1 cellular context compared by ENCODE assay signal in genomic region chr21:41726970-41727783, GRCh38.
TF ChIP-seq lines count a peak whose summit lies in the region.

No MANE protein-coding gene starts in this region.

TF ChIP-seq in HepG2, 621 proteins besides CTCF, POLR2A, EP300 and RAD21 (continued from another document and continues in another):
- TF ChIP-seq NFAT5 (CRISPR knock-in tag; IDR thresholded peaks at IDR 0.05) (no peak), MYNN (CRISPR knock-in tag; IDR thresholded peaks at IDR 0.05; ENCODE audit: low read depth) (no peak), NFRKB (IDR thresholded peaks at IDR 0.05) (no peak), TARDBP (CRISPR knock-in tag; IDR thresholded peaks at IDR 0.05) (no peak), KIAA2018 (CRISPR knock-in tag; IDR thresholded peaks at IDR 0.05; ENCODE audit: borderline replicate concordance) (no peak), TGIF2 (CRISPR knock-in tag; IDR thresholded peaks at IDR 0.05) (no peak), ZFYVE20 (CRISPR knock-in tag; IDR thresholded peaks at IDR 0.05; ENCODE audit: borderline replicate concordance, low read depth) (no peak), PLRG1 (conservative IDR thresholded peaks at IDR 0.05) (no peak), IRX3 (CRISPR knock-in tag; IDR thresholded peaks at IDR 0.05; ENCODE audit: borderline replicate concordance, low read depth) (no peak), ZNF570 (CRISPR knock-in tag; IDR thresholded peaks at IDR 0.05; ENCODE audit: borderline replicate concordance) (no peak), HOXA3 (CRISPR knock-in tag; IDR thresholded peaks at IDR 0.05) (0 out of 2 replicates have a peak, but pooled peaks have one; percentile 2), FOXO4 (CRISPR knock-in tag; conservative IDR thresholded peaks at IDR 0.05) (no peak), NBN (conservative IDR thresholded peaks at IDR 0.05) (no peak), FOXJ3 (CRISPR knock-in tag; IDR thresholded peaks at IDR 0.05; ENCODE audit: borderline replicate concordance) (no peak), NFKB2 (CRISPR knock-in tag; IDR thresholded peaks at IDR 0.05; ENCODE audit: borderline replicate concordance) (0 out of 2 replicates have a peak, but pooled peaks have one; percentile 56), MED1 (CRISPR knock-in tag; IDR thresholded peaks at IDR 0.05) (peak; percentile 10; the same call in 1 of the 2 replicates), XBP1 (CRISPR knock-in tag; IDR thresholded peaks at IDR 0.05) (no peak), ZNF3 (CRISPR knock-in tag; IDR thresholded peaks at IDR 0.05) (no peak), ZNF101 (CRISPR knock-in tag; IDR thresholded peaks at IDR 0.05; ENCODE audit: borderline replicate concordance, low read depth) (no peak), ZNF878 (CRISPR knock-in tag; IDR thresholded peaks at IDR 0.05) (no peak), PHF8 (CRISPR knock-in tag; IDR thresholded peaks at IDR 0.05) (peak; percentile 39; the same call in 1 of the 2 replicates), FOSL2 (CRISPR knock-in tag; IDR thresholded peaks at IDR 0.05) (peak; percentile 88), ZNF225 (CRISPR knock-in tag; IDR thresholded peaks at IDR 0.05) (no peak), RNF2 (conservative IDR thresholded peaks at IDR 0.05; ENCODE audit: low read depth) (0 out of 2 replicates have a peak, but pooled peaks have one; percentile 34), ZSCAN25 (CRISPR knock-in tag; IDR thresholded peaks at IDR 0.05) (no peak), SRSF9 (IDR thresholded peaks at IDR 0.05; ENCODE audit: borderline replicate concordance, insufficient read depth, low read depth, low read length, poor library complexity, severe bottlenecking) (no peak), JUNB (CRISPR knock-in tag; IDR thresholded peaks at IDR 0.05; ENCODE audit: borderline replicate concordance) (no peak), ZNF317 (CRISPR knock-in tag; IDR thresholded peaks at IDR 0.05) (0 out of 2 replicates have a peak, but pooled peaks have one; percentile 45), HDAC6 (IDR thresholded peaks at IDR 0.05; ENCODE audit: low read depth, low read length) (no peak), SSRP1 (CRISPR knock-in tag; IDR thresholded peaks at IDR 0.05) (no peak), ZNF331 (CRISPR knock-in tag; IDR thresholded peaks at IDR 0.05) (peak; percentile 40; the same call in 1 of the 2 replicates), ZNF776 (CRISPR knock-in tag; IDR thresholded peaks at IDR 0.05) (no peak), HOXA5 (CRISPR knock-in tag; IDR thresholded peaks at IDR 0.05) (no peak), ZNF768 (CRISPR knock-in tag; IDR thresholded peaks at IDR 0.05) (no peak), PATZ1 (CRISPR knock-in tag; IDR thresholded peaks at IDR 0.05) (peak; percentile 45), SOX5 (CRISPR knock-in tag; IDR thresholded peaks at IDR 0.05; ENCODE audit: borderline replicate concordance) (no peak), ZNF572 (CRISPR knock-in tag; IDR thresholded peaks at IDR 0.05) (no peak), FOSL1 (CRISPR knock-in tag; IDR thresholded peaks at IDR 0.05; ENCODE audit: borderline replicate concordance) (no peak)
- TF ChIP-seq, protein P1, sequence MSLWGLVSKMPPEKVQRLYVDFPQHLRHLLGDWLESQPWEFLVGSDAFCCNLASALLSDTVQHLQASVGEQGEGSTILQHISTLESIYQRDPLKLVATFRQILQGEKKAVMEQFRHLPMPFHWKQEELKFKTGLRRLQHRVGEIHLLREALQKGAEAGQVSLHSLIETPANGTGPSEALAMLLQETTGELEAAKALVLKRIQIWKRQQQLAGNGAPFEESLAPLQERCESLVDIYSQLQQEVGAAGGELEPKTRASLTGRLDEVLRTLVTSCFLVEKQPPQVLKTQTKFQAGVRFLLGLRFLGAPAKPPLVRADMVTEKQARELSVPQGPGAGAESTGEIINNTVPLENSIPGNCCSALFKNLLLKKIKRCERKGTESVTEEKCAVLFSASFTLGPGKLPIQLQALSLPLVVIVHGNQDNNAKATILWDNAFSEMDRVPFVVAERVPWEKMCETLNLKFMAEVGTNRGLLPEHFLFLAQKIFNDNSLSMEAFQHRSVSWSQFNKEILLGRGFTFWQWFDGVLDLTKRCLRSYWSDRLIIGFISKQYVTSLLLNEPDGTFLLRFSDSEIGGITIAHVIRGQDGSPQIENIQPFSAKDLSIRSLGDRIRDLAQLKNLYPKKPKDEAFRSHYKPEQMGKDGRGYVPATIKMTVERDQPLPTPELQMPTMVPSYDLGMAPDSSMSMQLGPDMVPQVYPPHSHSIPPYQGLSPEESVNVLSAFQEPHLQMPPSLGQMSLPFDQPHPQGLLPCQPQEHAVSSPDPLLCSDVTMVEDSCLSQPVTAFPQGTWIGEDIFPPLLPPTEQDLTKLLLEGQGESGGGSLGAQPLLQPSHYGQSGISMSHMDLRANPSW (CRISPR knock-in tag; IDR thresholded peaks at IDR 0.05; ENCODE audit: borderline replicate concordance) = no peak
- TF ChIP-seq, protein P2, sequence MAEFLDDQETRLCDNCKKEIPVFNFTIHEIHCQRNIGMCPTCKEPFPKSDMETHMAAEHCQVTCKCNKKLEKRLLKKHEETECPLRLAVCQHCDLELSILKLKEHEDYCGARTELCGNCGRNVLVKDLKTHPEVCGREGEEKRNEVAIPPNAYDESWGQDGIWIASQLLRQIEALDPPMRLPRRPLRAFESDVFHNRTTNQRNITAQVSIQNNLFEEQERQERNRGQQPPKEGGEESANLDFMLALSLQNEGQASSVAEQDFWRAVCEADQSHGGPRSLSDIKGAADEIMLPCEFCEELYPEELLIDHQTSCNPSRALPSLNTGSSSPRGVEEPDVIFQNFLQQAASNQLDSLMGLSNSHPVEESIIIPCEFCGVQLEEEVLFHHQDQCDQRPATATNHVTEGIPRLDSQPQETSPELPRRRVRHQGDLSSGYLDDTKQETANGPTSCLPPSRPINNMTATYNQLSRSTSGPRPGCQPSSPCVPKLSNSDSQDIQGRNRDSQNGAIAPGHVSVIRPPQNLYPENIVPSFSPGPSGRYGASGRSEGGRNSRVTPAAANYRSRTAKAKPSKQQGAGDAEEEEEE (CRISPR knock-in tag; IDR thresholded peaks at IDR 0.05; ENCODE audit: borderline replicate concordance) = no peak
